Comparison of ENCODE assay signal across 8 cellular contexts in the genomic region with DNA sequence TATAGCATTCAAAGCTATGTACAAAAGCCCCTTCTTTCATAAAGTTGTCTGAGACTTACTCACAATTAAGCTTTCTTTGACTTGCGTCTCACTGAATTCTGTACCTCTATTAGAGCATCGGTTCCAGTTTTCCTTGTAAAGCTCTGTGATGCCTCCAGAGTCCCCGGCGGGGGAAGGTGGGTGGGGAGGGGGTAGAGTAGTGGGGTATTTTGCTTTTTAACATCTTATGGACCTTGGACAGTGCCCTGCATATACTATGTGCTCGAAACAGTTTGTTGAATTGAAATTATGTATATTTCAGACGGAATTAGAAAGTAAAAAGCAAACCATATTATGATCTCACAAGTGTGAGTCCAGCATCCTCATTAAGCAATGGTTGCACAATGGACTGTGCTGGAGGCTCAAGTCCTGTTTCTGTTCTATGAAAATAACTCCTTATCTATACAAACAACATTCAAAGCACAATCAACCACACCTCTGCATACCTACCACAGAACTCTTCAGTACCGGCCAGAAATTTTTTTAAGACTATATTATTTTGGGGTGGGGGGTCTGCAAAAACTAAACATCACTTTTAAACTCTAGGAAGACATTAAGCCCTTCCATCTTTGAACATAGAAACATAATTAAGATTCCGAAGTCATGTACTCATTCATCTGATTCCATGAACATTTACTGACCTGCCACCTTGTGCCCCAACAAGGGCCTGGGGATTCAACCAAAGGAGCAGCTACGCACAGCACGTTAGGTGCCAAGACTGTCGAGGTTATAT. TPM values are rescaled to one million over a fixed set of nuclear protein-coding genes. Genes with fewer than 3 reads are reported as not detected.
DNase-seq lines count a peak whose midpoint lies in the region; ATAC-seq and TF ChIP-seq lines count a peak whose summit lies in the region.

No MANE protein-coding gene starts in this region.

- ATAC-seq in GM21528 (IDR thresholded peaks at IDR 0.05; ENCODE audit: low FRiP score, unreplicated experiment) (no peak), HG03097 (IDR thresholded peaks at IDR 0.05; ENCODE audit: low FRiP score, unreplicated experiment) (no peak), GM19328 (IDR thresholded peaks at IDR 0.05; ENCODE audit: unreplicated experiment) (no peak)

- intact Hi-C loops in ovary (cut with DNase I), result loop anchor here in 1 of 4 donors (10.0 kb wide), 1 partner anchor 128 kb away; a partner anchor contains a TSS

- peaks cover 0 to 10% of the 10 kb centered on the region in 2 donors for H3K4me1 ChIP-seq in esophagus (ENCODE audit: control insufficient read depth in 2 of 2, insufficient read depth in 2 of 2, low read length in 1 of 2)
- peaks cover 20% of the 10 kb centered on the region for H3K4me1 ChIP-seq in ovary (ENCODE audit: insufficient read depth)

- H3K4me3 Mint-ChIP-seq in activated CD4-positive, alpha-beta T cell treated with anti-CD3 and anti-CD28 coated beads, Interleukin-2, amount 10 ng/mL, durations not matched to agents 7 days and 5 days, result no peak overlapping the region

- TF ChIP-seq CTCF in GM06990 (IDR thresholded peaks at IDR 0.05; ENCODE audit: insufficient read depth, low read length, poor library complexity, severe bottlenecking), result no peak
- no peak for TF ChIP-seq CTCF in ovary (IDR thresholded peaks at IDR 0.05)

- POLR2A ChIA-PET in activated CD4-positive, alpha-beta T cell treated with anti-CD3 and anti-CD28 coated beads, Interleukin-2, amount 10 ng/mL, durations not matched to agents 7 days and 5 days (lab: Charles Lee), result interaction anchor here (0.5 to 2.7 kb wide), 7 partner anchors 7 to 560 kb away, joined by 3 to 19 read pairs (median 5); no protein-coding TSS in a partner anchor

- H3K9me3 ChIP-seq in esophagus (ENCODE audit: control insufficient read depth in 2 of 2, insufficient read depth in 1 of 2, low read depth in 1 of 2, low read length in 1 of 2), result no peaks in the 10 kb centered on the region
- no peaks in the 10 kb centered on the region for H3K9me3 ChIP-seq in ovary

- no peak for TF ChIP-seq EP300 in ovary (IDR thresholded peaks at IDR 0.05)

- peaks cover 16% of the 10 kb centered on the region for H3K9me3 Mint-ChIP-seq in activated CD4-positive, alpha-beta T cell treated with anti-CD3 and anti-CD28 coated beads, Interleukin-2, amount 10 ng/mL, durations not matched to agents 7 days and 5 days

- CTCF ChIA-PET in activated CD4-positive, alpha-beta T cell treated with anti-CD3 and anti-CD28 coated beads, Interleukin-2, amount 10 ng/mL, durations not matched to agents 7 days and 5 days (lab: Charles Lee), result interaction anchor here (0.6 to 1.8 kb wide), 8 partner anchors 10 to 438 kb away, joined by 3 to 9 read pairs (median 4); no protein-coding TSS in a partner anchor

- WGBS in esophagus, 2 donors, result 27 to 34% methylated on average over 11 of the region's 11 CpGs
- 17 to 28% (median 20%) methylated on average over 11 of the region's 11 CpGs for WGBS in ovary, 3 donors

- no peaks in the 10 kb centered on the region for H3K27me3 Mint-ChIP-seq in activated CD4-positive, alpha-beta T cell treated with anti-CD3 and anti-CD28 coated beads, Interleukin-2, amount 10 ng/mL, durations not matched to agents 7 days and 5 days

- no peak overlapping the region for H3K27ac Mint-ChIP-seq in activated CD4-positive, alpha-beta T cell treated with anti-CD3 and anti-CD28 coated beads, Interleukin-2, amount 10 ng/mL, durations not matched to agents 7 days and 5 days

- H3K36me3 Mint-ChIP-seq in activated CD4-positive, alpha-beta T cell treated with anti-CD3 and anti-CD28 coated beads, Interleukin-2, amount 10 ng/mL, durations not matched to agents 7 days and 5 days (ENCODE audit: low read depth), result peaks cover 35% of the 10 kb centered on the region

- H3K27ac ChIP-seq in esophagus (ENCODE audit: low read depth in 2 of 2, low read length in 1 of 2) (peak overlapping the region; percentile 87 to 89), ovary (peak overlapping the region in 1 of 2 donors; percentile 75)

- no peak for TF ChIP-seq POLR2A in ovary (IDR thresholded peaks at IDR 0.05)

- H3K36me3 ChIP-seq in GM06990 (ENCODE audit: control insufficient read depth, insufficient read depth, low read length) (peaks cover 17% of the 10 kb centered on the region), esophagus (ENCODE audit: control insufficient read depth in 2 of 2, insufficient read depth in 2 of 2, low read length in 1 of 2) (no peaks in the 10 kb centered on the region), ovary (no peaks in the 10 kb centered on the region)

- peak overlapping the region; percentile 100 for H3K4me3 ChIP-seq in GM06990 (replicated peaks; ENCODE audit: low read depth, low read length)
- peak overlapping the region; percentile 75 to 96 for H3K4me3 ChIP-seq in esophagus (ENCODE audit: low read depth in 1 of 2, low read length in 2 of 2)
- peak overlapping the region; percentile 100 for H3K4me3 ChIP-seq in ovary

- H3K27me3 ChIP-seq in GM06990 (replicated peaks; ENCODE audit: control insufficient read depth, insufficient read depth, low read length) (no peaks in the 10 kb centered on the region), esophagus (ENCODE audit: control insufficient read depth in 1 of 2, insufficient read depth in 2 of 2, low read length in 2 of 2) (no peaks in the 10 kb centered on the region), ovary (no peaks in the 10 kb centered on the region)

- no peak for DNase-seq in GM06990 (ENCODE audit: extremely low read depth, insufficient read length)
- peak; percentile 56 for DNase-seq in MV-4-11 (lab: John Stamatoyannopoulos, UW)
- no peak for DNase-seq in ovary
- DNase-seq in activated CD4-positive, alpha-beta T cell treated with anti-CD3 and anti-CD28 coated beads, Interleukin-2, amount 10 ng/mL, durations not matched to agents 7 days and 5 days, result no peak

- peaks cover 37% of the 10 kb centered on the region for H3K4me1 Mint-ChIP-seq in activated CD4-positive, alpha-beta T cell treated with anti-CD3 and anti-CD28 coated beads, Interleukin-2, amount 10 ng/mL, durations not matched to agents 7 days and 5 days

RNA-seq across cellular contexts. Expression of a gene that starts 0.9 kb away (rescaled TPM):
- 10 to 100 TPM in 1 of 2 donors, 1 to 10 TPM in 1; 6.4 to 16.7 TPM for polyA plus RNA-seq in esophagus
- total RNA-seq in ovary, result 10 to 100 TPM; 27.3 to 57.6 (median 46.4) TPM
- 10 to 100 TPM; 30.5 to 89.2 TPM for polyA plus RNA-seq in ovary
- total RNA-seq in activated CD4-positive, alpha-beta T cell treated with anti-CD3 and anti-CD28 coated beads, Interleukin-2, amount 10 ng/mL, durations not matched to agents 7 days and 5 days, result 100 to 1,000 TPM; 876 to 958 TPM

Comparison
In these comparisons a context has a peak if more than half of its experiments do, and no peak if none do; other contexts are left out.
1. RNA of a gene that starts 0.9 kb away (total RNA-seq): 876 to 958 TPM in activated CD4-positive, alpha-beta T cell treated with anti-CD3 and anti-CD28 coated beads, Interleukin-2, amount 10 ng/mL, durations not matched to agents 7 days and 5 days; 27.3 to 57.6 TPM in ovary; every median in the first group is over 10 times any median in the second.
2. Peak in every context shown above with its lines, with median percentiles within 50 percentile points of each other: H3K4me3 ChIP-seq.